Comparison of ENCODE assay signal across 11 cellular contexts in the genomic region with DNA sequence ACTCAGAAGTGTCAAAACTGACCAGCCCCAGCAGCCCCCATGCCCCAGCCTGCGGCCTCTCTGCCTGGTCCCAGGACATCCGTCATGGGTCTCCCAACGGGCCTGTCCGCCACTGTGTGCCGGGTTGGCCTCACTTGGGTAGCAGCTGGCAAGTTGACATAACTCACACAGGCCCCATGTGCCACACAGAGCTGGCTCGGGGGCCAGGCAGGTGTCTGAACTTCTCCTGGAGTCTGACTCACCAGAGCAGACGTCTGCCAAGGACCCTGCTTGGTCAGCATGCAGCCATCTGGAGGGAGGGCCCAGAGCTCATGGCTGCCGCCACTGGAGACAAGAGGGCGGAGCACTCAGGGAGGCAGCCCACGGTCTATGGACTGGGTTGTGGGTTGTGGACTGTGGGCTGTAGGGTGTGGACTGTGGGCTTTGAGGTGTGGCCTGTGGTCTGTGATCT. TPM values are rescaled to one million over a fixed set of nuclear protein-coding genes. Genes with fewer than 3 reads are reported as not detected.
DNase-seq lines count a peak whose midpoint lies in the region; ATAC-seq, FAIRE-seq and TF ChIP-seq lines count a peak whose summit lies in the region.
"Had no signal": no experiment of that assay in that cellular context is flagged by ENCODE, and none has a peak within 500 bp of the region (broad histone marks: within the 10 kb centered on the region; RNA-seq: fewer than 3 reads in every experiment).

No MANE protein-coding gene starts in this region.

- H3K36me3 ChIP-seq in CD8-positive, alpha-beta memory T cell (ENCODE audit: insufficient read depth, low read length), result no peaks in the 10 kb centered on the region
- H3K36me3 ChIP-seq in mammary epithelial cell (ENCODE audit: insufficient read depth, low read length) (no peaks in the 10 kb centered on the region), uterus (no peaks in the 10 kb centered on the region)

- in situ Hi-C loops in mammary epithelial cell (cut with MboI; ENCODE audit: low sequenced_read_pairs in 2 of 2), result no loop called here

- TF ChIP-seq CTCF in mammary epithelial cell (conservative IDR thresholded peaks at IDR 0.05 in 1 of 2, IDR thresholded peaks at IDR 0.05 in 1 of 2; ENCODE audit: extremely low read depth in 1 of 2, insufficient read depth in 1 of 2, low read depth in 1 of 2, low read length in 2 of 2), result no peak
- no peak for TF ChIP-seq CTCF in uterus (IDR thresholded peaks at IDR 0.05)

- H3K4me1 Mint-ChIP-seq in CD8-positive, alpha-beta memory T cell, result peaks cover 0 to 13% (median 5%) of the 10 kb centered on the region in 3 donors
- H3K4me1 Mint-ChIP-seq in naive B cell, result peaks cover 6 to 16% (median 7%) of the 10 kb centered on the region in 3 donors

- H3K36me3 Mint-ChIP-seq in CD8-positive, alpha-beta memory T cell, result no peaks in the 10 kb centered on the region
- no peaks in the 10 kb centered on the region for H3K36me3 Mint-ChIP-seq in naive B cell

- intact Hi-C loops in mammary epithelial cell (cut with micrococcal nuclease) (no loop called here), uterus (cut with DNase I; ENCODE audit: low total_unique reads) (no loop called here)

- no peak for TF ChIP-seq POLR2A in uterus (IDR thresholded peaks at IDR 0.05)

- peaks cover 0 to 8% of the 10 kb centered on the region in 2 donors for H3K27me3 Mint-ChIP-seq in CD8-positive, alpha-beta memory T cell
- H3K27me3 Mint-ChIP-seq in naive B cell, result peaks cover 0 to 28% (median 0%) of the 10 kb centered on the region in 3 donors

- POLR2A ChIA-PET in CD8-positive, alpha-beta memory T cell (lab: Charles Lee), result no interaction called here

- ATAC-seq in naive B cell (ENCODE audit: low read depth in 2 of 2), result no peak
- no peak for ATAC-seq in GM18870 (IDR thresholded peaks at IDR 0.05; ENCODE audit: unreplicated experiment)

- CTCF ChIA-PET in CD8-positive, alpha-beta memory T cell (lab: Charles Lee), result no interaction called here
- CTCF ChIA-PET in mammary epithelial cell (lab: Charles Lee; ENCODE audit: low non-redundant PET), result interaction anchor here (0.6 kb wide), 1 partner anchor 112 kb away, joined by 3 read pairs; no protein-coding TSS in a partner anchor

- WGBS in mammary epithelial cell (ENCODE audit: low coverage, missing lambda C conversion rate), result 84% methylated on average over 6 of the region's 10 CpGs

- peak overlapping the region in 4 of 8 donors; percentile 43 to 79 (median 54) for H3K27ac Mint-ChIP-seq in CD8-positive, alpha-beta memory T cell
- peak overlapping the region in 5 of 6 donors; percentile 11 to 89 (median 72) for H3K27ac Mint-ChIP-seq in naive B cell

- peak overlapping the region; percentile 63 for H3K4me3 ChIP-seq in CD8-positive, alpha-beta memory T cell (ENCODE audit: low read length)
- H3K4me3 ChIP-seq in mammary epithelial cell (replicated peaks in 1 of 3; ENCODE audit: insufficient read depth in 1 of 3, low read depth in 2 of 3, low read length in 3 of 3) (no peak overlapping the region), uterus (no peak overlapping the region)

- FAIRE-seq in GM19239 (lab: Jason Lieb, UNC), result no peak

- peak in 1 of 5 donors; percentile 50 for DNase-seq in CD8-positive, alpha-beta memory T cell
- DNase-seq in HT1080 (ENCODE audit: low read depth) (peak; percentile 49), mammary epithelial cell (peak; percentile 37), naive B cell (no peak), uterus (no peak), SIG-M5 (lab: John Stamatoyannopoulos, UW) (no peak), GM19239 (ENCODE audit: insufficient read length, low spot score) (no peak)
- DNase-seq: foreskin melanocyte, NCI-H187 treated with DMSO at 0.1 percent for 48 hours, SW 1271 had no signal

- H3K9me3 Mint-ChIP-seq in CD8-positive, alpha-beta memory T cell, result peaks cover 0 to 5% (median 0%) of the 10 kb centered on the region in 5 donors
- H3K9me3 Mint-ChIP-seq in naive B cell, result peaks cover 0 to 6% (median 0%) of the 10 kb centered on the region in 7 donors

- no peak overlapping the region for H3K4me2 ChIP-seq in mammary epithelial cell (ENCODE audit: insufficient read depth, low read depth, low read length)

- dilution Hi-C loops in mammary epithelial cell (cut with HindIII; ENCODE audit: low sequenced_read_pairs), result no loop called here

- no peaks in the 10 kb centered on the region for H3K9me3 ChIP-seq in CD8-positive, alpha-beta memory T cell (ENCODE audit: low read length)
- H3K9me3 ChIP-seq in mammary epithelial cell (replicated peaks; ENCODE audit: insufficient read depth, low read length), result no peaks in the 10 kb centered on the region
- H3K9me3 ChIP-seq in uterus, result no peaks in the 10 kb centered on the region

- no peak overlapping the region for H2AFZ ChIP-seq in mammary epithelial cell (ENCODE audit: low read depth, low read length)

- H3K27me3 ChIP-seq in CD8-positive, alpha-beta memory T cell (ENCODE audit: insufficient read depth, low read length, poor library complexity, severe bottlenecking), result no peaks in the 10 kb centered on the region
- peaks cover 15% of the 10 kb centered on the region for H3K27me3 ChIP-seq in mammary epithelial cell (ENCODE audit: insufficient read depth, low read length)
- H3K27me3 ChIP-seq in uterus, result peaks cover 0 to 5% of the 10 kb centered on the region in 2 donors

- H3K4me3 Mint-ChIP-seq in CD8-positive, alpha-beta memory T cell, result peak overlapping the region in 5 of 7 donors; percentile 50 to 82 (median 70)
- peak overlapping the region in 2 of 8 donors; percentile 42 to 62 for H3K4me3 Mint-ChIP-seq in naive B cell

- H3K9ac ChIP-seq in mammary epithelial cell (ENCODE audit: insufficient read depth, low read length), result no peak overlapping the region

- H3K27ac ChIP-seq in CD8-positive, alpha-beta memory T cell (ENCODE audit: low read depth, low read length), result peak overlapping the region; percentile 58
- H3K27ac ChIP-seq in mammary epithelial cell (ENCODE audit: insufficient read depth, low read depth, low read length) (no peak overlapping the region), uterus (no peak overlapping the region)

- H4K20me1 ChIP-seq in mammary epithelial cell (ENCODE audit: insufficient read depth, low read length), result no peaks in the 10 kb centered on the region

- peaks cover 16% of the 10 kb centered on the region for H3K4me1 ChIP-seq in CD8-positive, alpha-beta memory T cell (ENCODE audit: insufficient read depth, low read length)
- H3K4me1 ChIP-seq in mammary epithelial cell (ENCODE audit: insufficient read depth, low read length) (peaks cover 10% of the 10 kb centered on the region), uterus (peaks cover 0 to 5% of the 10 kb centered on the region in 2 donors)

- BruUV-seq in mammary epithelial cell (replicated peaks; lab: Mats Ljungman, UMichigan), result no TSS peak

- no peaks in the 10 kb centered on the region for H3K79me2 ChIP-seq in mammary epithelial cell (ENCODE audit: insufficient read depth, low read length)

RNA-seq across cellular contexts. Expression of gene TMEM255B, which starts 32.0 kb away (rescaled TPM):
- under 1 TPM; 0.57 to 0.69 TPM for total RNA-seq in CD8-positive, alpha-beta memory T cell
- not detected for polyA plus RNA-seq in CD8-positive, alpha-beta memory T cell
- total RNA-seq in HT1080 (2014; rRNA removed; shearing (Covaris generic)), result 0.26 TPM in 1 of 2 replicates, not detected in the other
- 0.19 and 0.25 TPM in 2 replicates for polyA plus RNA-seq in HT1080 (2015; cell fraction: cytosol; rRNA removed)
- 0.07 and 0.65 TPM in 2 replicates for polyA plus RNA-seq in HT1080 (2015; cell fraction: nucleus; rRNA removed)
- total RNA-seq in mammary epithelial cell (10 to 100 TPM in 1 of 2 donors, 1 to 10 TPM in 1; 4.2 to 19.0 TPM), uterus (100 to 1,000 TPM in 1 of 4 donors, 10 to 100 TPM in 2, 1 to 10 TPM in 1; 1.8 to 143 (median 33.2) TPM)
- polyA plus RNA-seq in mammary epithelial cell (8.6 TPM), naive B cell (ENCODE audit: low read depth in 6 of 6) (1 to 10 TPM in 1 of 6 donors, under 1 TPM in 5; 0.05 to 1.5 (median 0.65) TPM)
- polyA minus RNA-seq in mammary epithelial cell, result 4.3 TPM

RNA-seq across cellular contexts. Expression of gene GRK1, which starts 60.0 kb away (rescaled TPM):
- total RNA-seq in CD8-positive, alpha-beta memory T cell, result not detected
- polyA plus RNA-seq in CD8-positive, alpha-beta memory T cell, result not detected
- not detected in 2 replicates for total RNA-seq in HT1080 (2014; rRNA removed; shearing (Covaris generic))
- not detected in 2 replicates for polyA plus RNA-seq in HT1080 (2015; cell fraction: cytosol; rRNA removed)
- not detected in 2 replicates for polyA plus RNA-seq in HT1080 (2015; cell fraction: nucleus; rRNA removed)
- total RNA-seq in mammary epithelial cell (under 1 TPM in 1 of 2 donors, not detected in 1; 0.50 TPM), uterus (under 1 TPM in 2 of 4 donors, not detected in 2; 0.07 to 0.12 TPM)
- polyA plus RNA-seq in mammary epithelial cell (not detected), naive B cell (ENCODE audit: low read depth in 6 of 6) (not detected)
- not detected for polyA minus RNA-seq in mammary epithelial cell

Comparison
In these comparisons a context has a peak if more than half of its experiments do, and no peak if none do; other contexts are left out.
1. DNase-seq: peak in HT1080 (single experiment) and mammary epithelial cell (single experiment); none in naive B cell (single experiment), uterus (0 of 2), SIG-M5 (single experiment) and GM19239 (single experiment).